Comparison of ENCODE assay signal across 9 cellular contexts in genomic region chr2:16055848-16056580, GRCh38.
A peak's percentile ranks its signal among the peaks of the same experiment; 100 is the strongest.
DNase-seq lines count a peak whose midpoint lies in the region; ATAC-seq and TF ChIP-seq lines count a peak whose summit lies in the region.
"Had no signal": no experiment of that assay in that cellular context is flagged by ENCODE, and none has a peak within 500 bp of the region (broad histone marks: within the 10 kb centered on the region; RNA-seq: fewer than 3 reads in every experiment).

No MANE protein-coding gene starts in this region.

- H3K9me3 ChIP-seq in adrenal gland (replicated peaks in 1 of 3) = no peaks in the 10 kb centered on the region

- H3K4me1 ChIP-seq in adrenal gland (replicated peaks in 1 of 2) = peaks cover 5 to 12% of the 10 kb centered on the region in 2 donors

- H3K36me3 ChIP-seq in adrenal gland (replicated peaks in 1 of 2) = no peaks in the 10 kb centered on the region

- H3K36me3 Mint-ChIP-seq in activated CD8-positive, alpha-beta T cell treated with anti-CD3 and anti-CD28 coated beads, Interleukin-2, amount 10 ng/mL, durations not matched to agents 7 days and 5 days (ENCODE audit: low read depth) = no peaks in the 10 kb centered on the region

- no peak for TF ChIP-seq POLR2A in adrenal gland (IDR thresholded peaks at IDR 0.05)

- H3K27ac Mint-ChIP-seq in stimulated activated naive CD8-positive, alpha-beta T cell treated with anti-CD3 and anti-CD28 coated beads, Interleukin-15, amount 100 ng/mL, for 72 hours = peak overlapping the region in 1 of 2 donors; percentile 77
- no peak overlapping the region for H3K27ac Mint-ChIP-seq in activated CD8-positive, alpha-beta T cell treated with anti-CD3 and anti-CD28 coated beads, Interleukin-2, amount 10 ng/mL, durations not matched to agents 7 days and 5 days

- 30 to 39% (median 32%) methylated on average over 7 of the region's 7 CpGs for WGBS in adrenal gland, 4 donors

- peak; percentile 94 for ATAC-seq in GM18511 (IDR thresholded peaks at IDR 0.05; ENCODE audit: unreplicated experiment)
- ATAC-seq in GM21526 (IDR thresholded peaks at IDR 0.05; ENCODE audit: low FRiP score, unreplicated experiment) = peak; percentile 93
- peak; percentile 90 for ATAC-seq in HG03196 (IDR thresholded peaks at IDR 0.05; ENCODE audit: unreplicated experiment)
- no peak for ATAC-seq in stimulated activated naive CD8-positive, alpha-beta T cell treated with anti-CD3 and anti-CD28 coated beads, Interleukin-15, amount 100 ng/mL, for 72 hours
- no peak for ATAC-seq in activated CD4-positive, CD25-positive, alpha-beta regulatory T cell treated with anti-CD3 and anti-CD28 coated beads, Interleukin-2, amount 50 U/mL, for 24 hours
- ATAC-seq in activated CD8-positive, alpha-beta T cell treated with anti-CD3 and anti-CD28 coated beads, Interleukin-2, amount 10 ng/mL, durations not matched to agents 7 days and 5 days = no peak
- ATAC-seq: Panc1 had no signal

- peaks cover under 1 to 1% of the 10 kb centered on the region in 2 donors for H3K9me3 Mint-ChIP-seq in stimulated activated naive CD8-positive, alpha-beta T cell treated with anti-CD3 and anti-CD28 coated beads, Interleukin-15, amount 100 ng/mL, for 72 hours
- H3K9me3 Mint-ChIP-seq in activated CD8-positive, alpha-beta T cell treated with anti-CD3 and anti-CD28 coated beads, Interleukin-2, amount 10 ng/mL, durations not matched to agents 7 days and 5 days (ENCODE audit: insufficient read depth) = no peaks in the 10 kb centered on the region

- no peak overlapping the region for H3K27ac ChIP-seq in adrenal gland

- H3K27me3 ChIP-seq in adrenal gland = no peaks in the 10 kb centered on the region

- no peak overlapping the region for H3K4me3 Mint-ChIP-seq in stimulated activated naive CD8-positive, alpha-beta T cell treated with anti-CD3 and anti-CD28 coated beads, Interleukin-15, amount 100 ng/mL, for 72 hours
- no peak overlapping the region for H3K4me3 Mint-ChIP-seq in activated CD8-positive, alpha-beta T cell treated with anti-CD3 and anti-CD28 coated beads, Interleukin-2, amount 10 ng/mL, durations not matched to agents 7 days and 5 days

- H3K4me3 ChIP-seq in adrenal gland = no peak overlapping the region

- POLR2A ChIA-PET in activated CD8-positive, alpha-beta T cell treated with anti-CD3 and anti-CD28 coated beads, Interleukin-2, amount 10 ng/mL, durations not matched to agents 7 days and 5 days (lab: Charles Lee) = no interaction called here

- intact Hi-C loops in adrenal gland (cut with DNase I) = no loop called here

- CTCF ChIA-PET in activated CD8-positive, alpha-beta T cell treated with anti-CD3 and anti-CD28 coated beads, Interleukin-2, amount 10 ng/mL, durations not matched to agents 7 days and 5 days (lab: Charles Lee) = no interaction called here

- TF ChIP-seq CTCF in adrenal gland (IDR thresholded peaks at IDR 0.05) = no peak

- no peaks in the 10 kb centered on the region for H3K27me3 Mint-ChIP-seq in stimulated activated naive CD8-positive, alpha-beta T cell treated with anti-CD3 and anti-CD28 coated beads, Interleukin-15, amount 100 ng/mL, for 72 hours
- no peaks in the 10 kb centered on the region for H3K27me3 Mint-ChIP-seq in activated CD8-positive, alpha-beta T cell treated with anti-CD3 and anti-CD28 coated beads, Interleukin-2, amount 10 ng/mL, durations not matched to agents 7 days and 5 days (ENCODE audit: low read depth)

- peaks cover 6% of the 10 kb centered on the region for H3K4me1 Mint-ChIP-seq in stimulated activated naive CD8-positive, alpha-beta T cell treated with anti-CD3 and anti-CD28 coated beads, Interleukin-15, amount 100 ng/mL, for 72 hours
- H3K4me1 Mint-ChIP-seq in activated CD8-positive, alpha-beta T cell treated with anti-CD3 and anti-CD28 coated beads, Interleukin-2, amount 10 ng/mL, durations not matched to agents 7 days and 5 days (ENCODE audit: low read depth) = no peaks in the 10 kb centered on the region

- DNase-seq in adrenal gland = peak in 4 of 7 donors; percentile 23 to 55 (median 28)
- DNase-seq in stimulated activated naive CD8-positive, alpha-beta T cell treated with anti-CD3 and anti-CD28 coated beads, Interleukin-15, amount 100 ng/mL, for 72 hours = no peak
- no peak for DNase-seq in NCI-H748 treated with DMSO at 0.1 percent for 48 hours (lab: John Stamatoyannopoulos, UW)
- DNase-seq in activated CD8-positive, alpha-beta T cell treated with anti-CD3 and anti-CD28 coated beads, Interleukin-2, amount 10 ng/mL, durations not matched to agents 7 days and 5 days = no peak

Comparison
In these comparisons a context has a peak if more than half of its experiments do, and no peak if none do; other contexts are left out.
1. ATAC-seq: peak in GM18511 (single experiment), GM21526 (single experiment) and HG03196 (single experiment); none in stimulated activated naive CD8-positive, alpha-beta T cell treated with anti-CD3 and anti-CD28 coated beads, Interleukin-15, amount 100 ng/mL, for 72 hours (single experiment), activated CD4-positive, CD25-positive, alpha-beta regulatory T cell treated with anti-CD3 and anti-CD28 coated beads, Interleukin-2, amount 50 U/mL, for 24 hours (0 of 2) and activated CD8-positive, alpha-beta T cell treated with anti-CD3 and anti-CD28 coated beads, Interleukin-2, amount 10 ng/mL, durations not matched to agents 7 days and 5 days (single experiment).
2. DNase-seq: peak in adrenal gland (4 of 7); none in stimulated activated naive CD8-positive, alpha-beta T cell treated with anti-CD3 and anti-CD28 coated beads, Interleukin-15, amount 100 ng/mL, for 72 hours (0 of 2), NCI-H748 treated with DMSO at 0.1 percent for 48 hours (single experiment) and activated CD8-positive, alpha-beta T cell treated with anti-CD3 and anti-CD28 coated beads, Interleukin-2, amount 10 ng/mL, durations not matched to agents 7 days and 5 days (single experiment).